ENCODE assay signal across 32 cellular contexts in the genomic region with DNA sequence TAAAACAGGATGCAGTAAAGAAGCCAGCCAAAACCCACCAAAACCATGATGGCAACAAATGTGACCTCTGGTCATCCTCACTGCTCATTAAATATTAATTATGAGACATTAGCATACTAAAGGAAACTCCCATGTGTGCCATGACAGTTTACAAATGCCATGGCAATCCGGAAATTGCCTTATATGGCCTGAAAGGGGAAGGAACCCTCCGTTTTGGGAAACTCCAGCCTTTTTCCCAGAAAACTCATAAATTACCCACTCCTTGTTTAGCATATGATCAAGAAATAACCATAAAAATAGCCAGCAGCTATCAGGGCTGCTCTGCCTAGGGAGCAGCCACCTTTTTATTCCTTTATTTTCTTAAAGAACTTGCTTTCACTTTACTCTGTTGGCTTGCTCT.
"Had no signal": no experiment of that assay in that cellular context is flagged by ENCODE, and none has a peak within 500 bp of the region (broad histone marks: within the 10 kb centered on the region; RNA-seq: fewer than 3 reads in every experiment).

No MANE protein-coding gene starts in this region.

- H3K4me1 Mint-ChIP-seq: activated CD4-positive, alpha-beta T cell treated with anti-CD3 and anti-CD28 coated beads, Interleukin-2, amount 10 ng/mL, durations not matched to agents 24 days and 14 days; activated naive CD8-positive, alpha-beta T cell treated with anti-CD3 and anti-CD28 coated beads for 36 hours; activated T-helper 17 cell treated with anti-CD3 and anti-CD28 coated beads, Interleukin-2, amount 50 U/mL, for 72 hours; central memory CD8-positive, alpha-beta T cell had no signal

- H3K9me3 ChIP-seq: SJCRH30 had no signal

- H3K27me3 ChIP-seq: cardiac muscle cell, MG63, SJCRH30 had no signal

- H3K36me3 Mint-ChIP-seq: activated naive CD8-positive, alpha-beta T cell treated with anti-CD3 and anti-CD28 coated beads for 36 hours had no signal

- DNase-seq: activated CD4-positive, alpha-beta T cell treated with anti-CD3 and anti-CD28 coated beads, Interleukin-2, amount 10 ng/mL, durations not matched to agents 24 days and 14 days; activated CD4-positive, alpha-beta T cell treated with anti-CD3 and anti-CD28 coated beads, Interleukin-2, amount 50 U/mL, for 4 hours; activated CD8-positive, alpha-beta T cell treated with anti-CD3 and anti-CD28 coated beads for 36 hours; activated effector memory CD4-positive, alpha-beta T cell treated with anti-CD3 and anti-CD28 coated beads, Interleukin-2, amount 50 U/mL, for 16 hours; activated naive CD4-positive, alpha-beta T cell; activated naive CD4-positive, alpha-beta T cell treated with anti-CD3 and anti-CD28 coated beads, Interleukin-2, amount 50 U/mL, for 16 hours; activated naive CD8-positive, alpha-beta T cell treated with anti-CD3 and anti-CD28 coated beads for 36 hours; activated T-cell treated with anti-CD3 and anti-CD28 coated beads, Interleukin-2, amount 50 U/mL, for 1 hour; activated T-cell treated with anti-CD3 and anti-CD28 coated beads, Interleukin-2, amount 50 U/mL, for 72 hours; amniotic stem cell; aorta; Karpas-422; MG63; NCI-H1048; NCI-H1436 treated with DMSO at 0.1 percent for 48 hours; NCI-H1694 treated with DMSO at 0.1 percent for 48 hours; NCI-H2029; NCI-H2171; NCI-H510A; NCI-H526; NCI-H748 treated with DMSO at 0.1 percent for 48 hours; NK-92 treated with Interleukin-12 subunit alpha and Interleukin-12 subunit beta, amount 100 ng/mL, for 24 hours; PC-9; SHP77; T1000 had no signal

- ATAC-seq: activated CD8-positive, alpha-beta T cell treated with anti-CD3 and anti-CD28 coated beads for 36 hours; activated T-cell treated with anti-CD3 and anti-CD28 coated beads, Interleukin-2, amount 50 U/mL, for 72 hours; activated T-helper 17 cell treated with anti-CD3 and anti-CD28 coated beads, Interleukin-2, amount 50 U/mL, for 72 hours had no signal

- FAIRE-seq: RCC 7860, TTC549 had no signal

- H3K27me3 Mint-ChIP-seq: activated CD4-positive, alpha-beta T cell treated with anti-CD3 and anti-CD28 coated beads, Interleukin-2, amount 10 ng/mL, durations not matched to agents 24 days and 14 days had no signal

- H3K4me2 ChIP-seq: PC-9 had no signal

- H3K27ac Mint-ChIP-seq: activated CD4-positive, alpha-beta T cell treated with anti-CD3 and anti-CD28 coated beads, Interleukin-2, amount 10 ng/mL, durations not matched to agents 24 days and 14 days; activated CD8-positive, alpha-beta T cell treated with anti-CD3 and anti-CD28 coated beads for 36 hours; activated naive CD8-positive, alpha-beta T cell treated with anti-CD3 and anti-CD28 coated beads for 36 hours; activated T-helper 17 cell treated with anti-CD3 and anti-CD28 coated beads, Interleukin-2, amount 50 U/mL, for 72 hours had no signal

- H3K36me3 ChIP-seq: cardiac muscle cell, MG63, SJCRH30 had no signal

- H3K27ac ChIP-seq: cardiac muscle cell, PC-9, SJCRH30, SK-N-MC had no signal

- H3K4me1 ChIP-seq: SJCRH30 had no signal

- H3K4me3 Mint-ChIP-seq: activated CD4-positive, alpha-beta T cell treated with anti-CD3 and anti-CD28 coated beads, Interleukin-2, amount 10 ng/mL, durations not matched to agents 24 days and 14 days; activated CD8-positive, alpha-beta T cell treated with anti-CD3 and anti-CD28 coated beads for 36 hours; activated naive CD8-positive, alpha-beta T cell treated with anti-CD3 and anti-CD28 coated beads for 36 hours; activated T-cell treated with anti-CD3 and anti-CD28 coated beads, Interleukin-2, amount 50 U/mL, for 72 hours; activated T-helper 17 cell treated with anti-CD3 and anti-CD28 coated beads, Interleukin-2, amount 50 U/mL, for 72 hours; central memory CD8-positive, alpha-beta T cell had no signal

- H2AFZ ChIP-seq: PC-9 had no signal

- H3K4me3 ChIP-seq: cardiac muscle cell, MG63, PC-9, SJCRH30, SK-N-MC had no signal
